23 cellular contexts compared by ENCODE assay signal in the genomic region with DNA sequence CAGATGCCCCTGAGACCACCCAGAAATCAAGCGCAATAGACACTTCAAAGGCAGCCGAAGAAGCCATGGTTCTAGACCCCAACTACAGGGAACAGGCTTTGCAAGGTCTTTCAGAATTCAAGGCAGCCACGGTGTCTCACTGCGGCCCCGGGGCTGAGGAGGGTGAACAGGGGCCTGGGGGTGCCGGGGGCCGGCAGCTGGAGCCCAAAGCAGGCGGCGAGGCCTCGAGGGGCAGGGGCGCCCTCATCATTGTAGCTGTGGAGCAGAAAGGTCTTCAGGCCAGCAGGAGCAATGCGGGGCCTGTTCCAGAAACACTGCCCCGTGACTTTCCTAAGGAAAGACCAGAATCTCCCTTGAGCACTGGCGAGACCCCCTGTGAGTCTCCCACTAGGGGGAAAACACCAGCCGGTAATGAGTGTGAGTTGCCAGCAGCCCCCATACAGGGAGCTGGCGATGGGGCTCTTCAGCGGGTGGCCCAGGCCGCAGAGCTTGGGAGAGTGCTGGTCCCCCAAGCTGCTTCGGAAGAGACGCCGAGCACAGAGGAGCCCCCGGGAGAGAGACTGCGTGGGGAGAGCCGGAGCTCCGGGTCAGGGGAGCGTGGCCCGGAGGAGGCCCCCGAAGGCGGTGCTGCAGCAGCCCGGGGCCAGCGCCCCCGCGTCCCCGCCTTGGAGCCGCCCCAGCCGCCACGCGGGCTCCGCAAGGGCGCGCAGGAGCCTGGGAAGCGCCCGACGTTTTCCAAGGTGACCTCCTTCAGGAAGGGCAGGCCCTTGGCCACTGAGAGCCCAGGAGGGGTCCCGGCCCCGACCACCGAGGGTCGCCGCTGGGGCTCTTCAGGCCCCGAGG.
"Had no signal": no experiment of that assay in that cellular context is flagged by ENCODE, and none has a peak within 500 bp of the region (broad histone marks: within the 10 kb centered on the region; RNA-seq: fewer than 3 reads in every experiment).

No MANE protein-coding gene starts in this region.

- H3K9ac ChIP-seq: neural progenitor cell had no signal

- H3K27ac Mint-ChIP-seq: activated CD8-positive, alpha-beta T cell treated with anti-CD3 and anti-CD28 coated beads, Interleukin-2, amount 10 ng/mL, durations not matched to agents 7 days and 5 days; activated naive CD8-positive, alpha-beta T cell treated with anti-CD3 and anti-CD28 coated beads for 36 hours; activated T-helper 17 cell treated with anti-CD3 and anti-CD28 coated beads, Interleukin-2, amount 50 U/mL, for 72 hours; mesothelial cell of epicardium; neural progenitor cell; progenitor cell of endocrine pancreas had no signal

- H3K4me1 ChIP-seq: heart left ventricle, lower lobe of right lung, tibial nerve, uterus had no signal

- H3K4me3 ChIP-seq: heart left ventricle, lower lobe of right lung, neural progenitor cell, tibial nerve, uterus had no signal

- H3K9me3 Mint-ChIP-seq: activated naive CD8-positive, alpha-beta T cell treated with anti-CD3 and anti-CD28 coated beads for 36 hours; activated T-helper 17 cell treated with anti-CD3 and anti-CD28 coated beads, Interleukin-2, amount 50 U/mL, for 72 hours; central memory CD8-positive, alpha-beta T cell; mesothelial cell of epicardium; naive thymus-derived CD8-positive, alpha-beta T cell; neural progenitor cell had no signal

- H3K27me3 ChIP-seq: neural progenitor cell, tibial nerve, uterus had no signal

- H3K4me3 Mint-ChIP-seq: activated CD8-positive, alpha-beta T cell treated with anti-CD3 and anti-CD28 coated beads, Interleukin-2, amount 10 ng/mL, durations not matched to agents 7 days and 5 days; activated naive CD8-positive, alpha-beta T cell treated with anti-CD3 and anti-CD28 coated beads for 36 hours; activated T-helper 17 cell treated with anti-CD3 and anti-CD28 coated beads, Interleukin-2, amount 50 U/mL, for 72 hours; central memory CD8-positive, alpha-beta T cell; mesothelial cell of epicardium; naive thymus-derived CD8-positive, alpha-beta T cell; neural progenitor cell had no signal

- ATAC-seq: activated CD8-positive, alpha-beta T cell treated with anti-CD3 and anti-CD28 coated beads, Interleukin-2, amount 10 ng/mL, durations not matched to agents 7 days and 5 days; activated T-helper 17 cell treated with anti-CD3 and anti-CD28 coated beads, Interleukin-2, amount 50 U/mL, for 72 hours; heart left ventricle; left lobe of liver; lower lobe of right lung; naive thymus-derived CD8-positive, alpha-beta T cell; stimulated activated naive CD8-positive, alpha-beta T cell treated with anti-CD3 and anti-CD28 coated beads, Interleukin-15, Interleukin-2, amounts not matched to agents 100 U/mL and 50 U/mL, for 24 hours had no signal

- DNase-seq: activated CD4-positive, alpha-beta T cell treated with anti-CD3 and anti-CD28 coated beads, Interleukin-2, amount 50 U/mL, for 1 hour; activated CD4-positive, CD25-positive, alpha-beta regulatory T cell treated with anti-CD3 and anti-CD28 coated beads, Interleukin-2, amount 50 U/mL, for 72 hours; activated CD8-positive, alpha-beta T cell treated with anti-CD3 and anti-CD28 coated beads, Interleukin-2, amount 10 ng/mL, durations not matched to agents 7 days and 5 days; activated naive CD4-positive, alpha-beta T cell; activated naive CD8-positive, alpha-beta T cell treated with anti-CD3 and anti-CD28 coated beads for 36 hours; activated T-cell treated with anti-CD3 and anti-CD28 coated beads, Interleukin-2, amount 50 U/mL, for 1 hour; effector memory CD4-positive, alpha-beta T cell; heart left ventricle; kidney; lower lobe of right lung; naive thymus-derived CD8-positive, alpha-beta T cell; stimulated activated CD4-positive, alpha-beta T cell treated with anti-CD3 and anti-CD28 coated beads, Interleukin-4, amount 100 ng/mL, for 24 hours; stimulated activated naive CD8-positive, alpha-beta T cell treated with anti-CD3 and anti-CD28 coated beads, Interleukin-15, Interleukin-2, amounts not matched to agents 100 U/mL and 50 U/mL, for 24 hours; substantia nigra; uterus had no signal

- H3K36me3 ChIP-seq: heart left ventricle, lower lobe of right lung, neural progenitor cell, tibial nerve, uterus had no signal

- H3K4me1 Mint-ChIP-seq: activated naive CD8-positive, alpha-beta T cell treated with anti-CD3 and anti-CD28 coated beads for 36 hours; activated T-helper 17 cell treated with anti-CD3 and anti-CD28 coated beads, Interleukin-2, amount 50 U/mL, for 72 hours; central memory CD8-positive, alpha-beta T cell; naive thymus-derived CD8-positive, alpha-beta T cell had no signal

- H3K9me3 ChIP-seq: heart left ventricle, lower lobe of right lung, tibial nerve, uterus had no signal

- H3K4me2 ChIP-seq: neural progenitor cell had no signal

- H2AFZ ChIP-seq: neural progenitor cell had no signal

- H3K36me3 Mint-ChIP-seq: activated naive CD8-positive, alpha-beta T cell treated with anti-CD3 and anti-CD28 coated beads for 36 hours; mesothelial cell of epicardium; neural progenitor cell had no signal

- H3K27ac ChIP-seq: heart left ventricle, lower lobe of right lung, neural progenitor cell, tibial nerve, uterus, VCaP had no signal
